8 cellular contexts compared by ENCODE assay signal in genomic region chr2:36357506-36358316, GRCh38. TPM values are rescaled to one million over a fixed set of nuclear protein-coding genes. Genes with fewer than 3 reads are reported as not detected.
DNase-seq lines count a peak whose midpoint lies in the region; ATAC-seq and TF ChIP-seq lines count a peak whose summit lies in the region.

No MANE protein-coding gene starts in this region.

- H3K36me3 ChIP-seq in BLaER1 treated with 17β-estradiol and CSF1 and Interleukin-3, amounts not matched to agents 10 nM and 100 nM: no peaks in the 10 kb centered on the region; a peak in 1 of 22 replicates
- no peaks in the 10 kb centered on the region for H3K36me3 ChIP-seq in mucosa of rectum (ENCODE audit: control insufficient read depth in 2 of 2, insufficient read depth in 2 of 2, low read length in 2 of 2)
- H3K36me3 ChIP-seq in thyroid gland: no peaks in the 10 kb centered on the region

- TF ChIP-seq CTCF in thyroid gland (IDR thresholded peaks at IDR 0.05): peak in 4 of 6 experiments; percentile 36 to 52 (median 41)

- H3K4me1 ChIP-seq in BLaER1 treated with 17β-estradiol and CSF1 and Interleukin-3, amounts not matched to agents 10 nM and 100 nM: peaks cover 30 to 58% (median 38%) of the 10 kb centered on the region in 10 experiments
- H3K4me1 ChIP-seq in mucosa of rectum (ENCODE audit: control insufficient read depth in 2 of 2, insufficient read depth in 2 of 2, low read length in 2 of 2): peaks cover 24 to 50% of the 10 kb centered on the region in 2 donors
- peaks cover 38 to 55% of the 10 kb centered on the region in 2 donors for H3K4me1 ChIP-seq in thyroid gland

- H3K27me3 ChIP-seq in BLaER1 treated with 17β-estradiol and CSF1 and Interleukin-3, amounts not matched to agents 10 nM and 100 nM: peaks cover 0 to 9% (median 6%) of the 10 kb centered on the region in 11 experiments; a peak in 9 of 22 replicates
- no peaks in the 10 kb centered on the region for H3K27me3 ChIP-seq in mucosa of rectum (ENCODE audit: control insufficient read depth in 2 of 2, insufficient read depth in 2 of 2, low read length in 2 of 2)
- H3K27me3 ChIP-seq in thyroid gland: no peaks in the 10 kb centered on the region

- DNase-seq in GM19238 (ENCODE audit: insufficient read length, low spot score) (peak; percentile 25), epithelial cell of prostate (ENCODE audit: low read depth, low spot score) (no peak), thyroid gland (peak; percentile 22 to 33), NCI-H2196 (lab: John Stamatoyannopoulos, UW; ENCODE audit: unreplicated experiment) (no peak)
- peak; percentile 34 for DNase-seq in activated CD4-positive, CD25-positive, alpha-beta regulatory T cell treated with anti-CD3 and anti-CD28 coated beads, Interleukin-2, amount 50 U/mL, for 72 hours

- 0 to 2% methylated on average over 7 to 23 of the region's 24 CpGs for WGBS in thyroid gland, 2 donors

- peak overlapping the region in 9 of 11 experiments; percentile 81 to 92 (median 87); a peak in 18 of 22 replicates for H3K27ac ChIP-seq in BLaER1 treated with 17β-estradiol and CSF1 and Interleukin-3, amounts not matched to agents 10 nM and 100 nM
- H3K27ac ChIP-seq in epithelial cell of prostate (peak overlapping the region; percentile 88), mucosa of rectum (ENCODE audit: low read depth in 2 of 2, low read length in 2 of 2) (peak overlapping the region; percentile 83 to 85), thyroid gland (peak overlapping the region; percentile 23 to 90 (median 71))

- peak in 1 of 2 donors; percentile 43 for TF ChIP-seq POLR2A in thyroid gland (IDR thresholded peaks at IDR 0.05)

- intact Hi-C loops in thyroid gland (cut with DNase I): no loop called here

- H3K9me3 ChIP-seq in BLaER1 treated with 17β-estradiol and CSF1 and Interleukin-3, amounts not matched to agents 10 nM and 100 nM (replicated peaks in 1 of 11): no peaks in the 10 kb centered on the region
- no peaks in the 10 kb centered on the region for H3K9me3 ChIP-seq in mucosa of rectum (ENCODE audit: control insufficient read depth in 2 of 2, low read length in 2 of 2)
- H3K9me3 ChIP-seq in thyroid gland: no peaks in the 10 kb centered on the region

- H3K4me2 ChIP-seq in BLaER1 treated with 17β-estradiol and CSF1 and Interleukin-3, amounts not matched to agents 10 nM and 100 nM: peak overlapping the region; percentile 76 to 100 (median 98)

- H4K20me1 ChIP-seq in BLaER1 treated with 17β-estradiol and CSF1 and Interleukin-3, amounts not matched to agents 10 nM and 100 nM: peaks cover 0 to 69% (median 49%) of the 10 kb centered on the region in 11 experiments; a peak in 19 of 22 replicates

- peak; percentile 32 for ATAC-seq in HG03520 (IDR thresholded peaks at IDR 0.05; ENCODE audit: unreplicated experiment)

- peak overlapping the region; percentile 78 to 93 (median 86); a peak in 20 of 22 replicates for H3K9ac ChIP-seq in BLaER1 treated with 17β-estradiol and CSF1 and Interleukin-3, amounts not matched to agents 10 nM and 100 nM
- H3K9ac ChIP-seq in mucosa of rectum (ENCODE audit: low read depth in 1 of 2, low read length in 2 of 2): peak overlapping the region; percentile 71 to 89

- peak overlapping the region; percentile 71 to 93 (median 84) for H3K4me3 ChIP-seq in BLaER1 treated with 17β-estradiol and CSF1 and Interleukin-3, amounts not matched to agents 10 nM and 100 nM
- H3K4me3 ChIP-seq in mucosa of rectum (ENCODE audit: low read length in 2 of 2): peak overlapping the region; percentile 73 to 89
- H3K4me3 ChIP-seq in thyroid gland (replicated peaks in 1 of 3): peak overlapping the region; percentile 24 to 83 (median 66)

RNA-seq across cellular contexts. Expression of gene CRIM1, which starts 2.1 kb away (rescaled TPM):
- 100 to 1,000 TPM in 1 of 4 donors, 10 to 100 TPM in 3; 49.5 to 104 (median 71.5) TPM for total RNA-seq in thyroid gland

Comparison
In these comparisons a context has a peak if more than half of its experiments do, and no peak if none do; other contexts are left out.
1. DNase-seq: peak in GM19238 (single experiment), activated CD4-positive, CD25-positive, alpha-beta regulatory T cell treated with anti-CD3 and anti-CD28 coated beads, Interleukin-2, amount 50 U/mL, for 72 hours (single experiment) and thyroid gland (2 of 2); none in epithelial cell of prostate (single experiment) and NCI-H2196 (single experiment).
2. Peak in every context shown above with its lines, with median percentiles within 50 percentile points of each other: H3K27ac ChIP-seq and H3K4me3 ChIP-seq.